ENCODE assay signal across 1 cellular context in the genomic region with DNA sequence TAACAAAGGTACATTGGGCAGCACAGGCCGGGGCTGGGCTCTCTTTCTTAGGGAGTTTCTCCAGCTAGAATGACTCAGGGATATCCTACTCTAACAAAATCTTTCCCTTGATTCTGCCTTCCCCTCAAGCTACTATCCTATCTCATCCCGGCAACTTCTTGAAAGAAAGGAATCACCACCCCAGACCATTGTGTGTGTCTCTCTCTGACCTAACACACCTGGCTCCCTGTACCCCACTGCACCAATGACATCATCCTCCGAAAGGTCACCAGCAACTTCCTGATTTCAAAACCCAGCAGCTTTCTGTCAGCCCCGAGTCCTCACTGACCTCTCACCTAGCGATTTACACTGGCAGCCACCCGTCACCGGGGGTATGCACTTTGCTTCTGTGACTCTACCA.
A peak's percentile ranks its signal among the peaks of the same experiment; 100 is the strongest.
TF ChIP-seq lines count a peak whose summit lies in the region.

No MANE protein-coding gene starts in this region.

TF ChIP-seq in HepG2, 621 proteins besides CTCF, POLR2A, EP300 and RAD21 (continued from another document and continues in another):
- TF ChIP-seq, protein P1, sequence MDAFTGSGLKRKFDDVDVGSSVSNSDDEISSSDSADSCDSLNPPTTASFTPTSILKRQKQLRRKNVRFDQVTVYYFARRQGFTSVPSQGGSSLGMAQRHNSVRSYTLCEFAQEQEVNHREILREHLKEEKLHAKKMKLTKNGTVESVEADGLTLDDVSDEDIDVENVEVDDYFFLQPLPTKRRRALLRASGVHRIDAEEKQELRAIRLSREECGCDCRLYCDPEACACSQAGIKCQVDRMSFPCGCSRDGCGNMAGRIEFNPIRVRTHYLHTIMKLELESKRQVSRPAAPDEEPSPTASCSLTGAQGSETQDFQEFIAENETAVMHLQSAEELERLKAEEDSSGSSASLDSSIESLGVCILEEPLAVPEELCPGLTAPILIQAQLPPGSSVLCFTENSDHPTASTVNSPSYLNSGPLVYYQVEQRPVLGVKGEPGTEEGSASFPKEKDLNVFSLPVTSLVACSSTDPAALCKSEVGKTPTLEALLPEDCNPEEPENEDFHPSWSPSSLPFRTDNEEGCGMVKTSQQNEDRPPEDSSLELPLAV (CRISPR knock-in tag; conservative IDR thresholded peaks at IDR 0.05; ENCODE audit: low read depth) = no peak
- TF ChIP-seq MIER2 (CRISPR knock-in tag; IDR thresholded peaks at IDR 0.05) (no peak), EED (CRISPR knock-in tag; IDR thresholded peaks at IDR 0.05) (no peak), ZNF670 (CRISPR knock-in tag; IDR thresholded peaks at IDR 0.05; ENCODE audit: borderline replicate concordance) (no peak), GABPA (IDR thresholded peaks at IDR 0.05; ENCODE audit: low read depth, low read length) (no peak), GABPA (CRISPR knock-in tag; IDR thresholded peaks at IDR 0.05; ENCODE audit: low read depth) (peak; percentile 64), KLF9 (CRISPR knock-in tag; IDR thresholded peaks at IDR 0.05; ENCODE audit: low read depth) (no peak), TBX3 (IDR thresholded peaks at IDR 0.05; ENCODE audit: borderline replicate concordance) (no peak), ZFP62 (CRISPR knock-in tag; IDR thresholded peaks at IDR 0.05) (no peak), GTF3A (CRISPR knock-in tag; conservative IDR thresholded peaks at IDR 0.05) (no peak), SP5 (CRISPR knock-in tag; IDR thresholded peaks at IDR 0.05; ENCODE audit: borderline replicate concordance, low read depth) (no peak), BORCS8-MEF2B (CRISPR knock-in tag; IDR thresholded peaks at IDR 0.05) (no peak), CREM (IDR thresholded peaks at IDR 0.05) (peak; percentile 45; the same call in 1 of the 2 replicates), CREM (CRISPR knock-in tag; IDR thresholded peaks at IDR 0.05) (no peak), ZNF33B (CRISPR knock-in tag; IDR thresholded peaks at IDR 0.05) (no peak), MATR3 (CRISPR knock-in tag; IDR thresholded peaks at IDR 0.05) (no peak), KMT2B (CRISPR knock-in tag; IDR thresholded peaks at IDR 0.05) (peak; percentile 52; the same call in 1 of the 2 replicates), XRCC5 (optimal IDR thresholded peaks at IDR 0.05; ENCODE audit: low read length) (no peak), ZKSCAN8 (CRISPR knock-in tag; IDR thresholded peaks at IDR 0.05; ENCODE audit: borderline replicate concordance) (0 out of 2 replicates have a peak, but pooled peaks have one; percentile 61), ZNF530 (CRISPR knock-in tag; IDR thresholded peaks at IDR 0.05; ENCODE audit: low read depth) (no peak), ZNF350 (CRISPR knock-in tag; IDR thresholded peaks at IDR 0.05; ENCODE audit: borderline replicate concordance, low read depth) (0 out of 2 replicates have a peak, but pooled peaks have one; percentile 54), PHF21A (CRISPR knock-in tag; IDR thresholded peaks at IDR 0.05) (no peak), KAT7 (CRISPR knock-in tag; IDR thresholded peaks at IDR 0.05; ENCODE audit: borderline replicate concordance) (no peak), YEATS4 (CRISPR knock-in tag; IDR thresholded peaks at IDR 0.05; ENCODE audit: borderline replicate concordance) (no peak)
- TF ChIP-seq, protein P2, sequence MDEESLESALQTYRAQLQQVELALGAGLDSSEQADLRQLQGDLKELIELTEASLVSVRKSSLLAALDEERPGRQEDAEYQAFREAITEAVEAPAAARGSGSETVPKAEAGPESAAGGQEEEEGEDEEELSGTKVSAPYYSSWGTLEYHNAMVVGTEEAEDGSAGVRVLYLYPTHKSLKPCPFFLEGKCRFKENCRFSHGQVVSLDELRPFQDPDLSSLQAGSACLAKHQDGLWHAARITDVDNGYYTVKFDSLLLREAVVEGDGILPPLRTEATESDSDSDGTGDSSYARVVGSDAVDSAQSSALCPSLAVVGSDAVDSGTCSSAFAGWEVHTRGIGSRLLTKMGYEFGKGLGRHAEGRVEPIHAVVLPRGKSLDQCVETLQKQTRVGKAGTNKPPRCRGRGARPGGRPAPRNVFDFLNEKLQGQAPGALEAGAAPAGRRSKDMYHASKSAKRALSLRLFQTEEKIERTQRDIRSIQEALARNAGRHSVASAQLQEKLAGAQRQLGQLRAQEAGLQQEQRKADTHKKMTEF (CRISPR knock-in tag; IDR thresholded peaks at IDR 0.05) = peak; percentile 33; the same call in 1 of the 2 replicates
- TF ChIP-seq, protein P3, sequence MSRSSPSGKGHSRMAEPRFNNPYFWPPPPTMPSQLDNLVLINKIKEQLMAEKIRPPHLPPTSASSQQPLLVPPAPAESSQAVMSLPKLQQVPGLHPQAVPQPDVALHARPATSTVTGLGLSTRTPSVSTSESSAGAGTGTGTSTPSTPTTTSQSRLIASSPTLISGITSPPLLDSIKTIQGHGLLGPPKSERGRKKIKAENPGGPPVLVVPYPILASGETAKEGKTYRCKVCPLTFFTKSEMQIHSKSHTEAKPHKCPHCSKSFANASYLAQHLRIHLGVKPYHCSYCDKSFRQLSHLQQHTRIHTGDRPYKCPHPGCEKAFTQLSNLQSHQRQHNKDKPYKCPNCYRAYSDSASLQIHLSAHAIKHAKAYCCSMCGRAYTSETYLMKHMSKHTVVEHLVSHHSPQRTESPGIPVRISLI (CRISPR knock-in tag; IDR thresholded peaks at IDR 0.05; ENCODE audit: borderline replicate concordance) = no peak
- TF ChIP-seq, protein P4, sequence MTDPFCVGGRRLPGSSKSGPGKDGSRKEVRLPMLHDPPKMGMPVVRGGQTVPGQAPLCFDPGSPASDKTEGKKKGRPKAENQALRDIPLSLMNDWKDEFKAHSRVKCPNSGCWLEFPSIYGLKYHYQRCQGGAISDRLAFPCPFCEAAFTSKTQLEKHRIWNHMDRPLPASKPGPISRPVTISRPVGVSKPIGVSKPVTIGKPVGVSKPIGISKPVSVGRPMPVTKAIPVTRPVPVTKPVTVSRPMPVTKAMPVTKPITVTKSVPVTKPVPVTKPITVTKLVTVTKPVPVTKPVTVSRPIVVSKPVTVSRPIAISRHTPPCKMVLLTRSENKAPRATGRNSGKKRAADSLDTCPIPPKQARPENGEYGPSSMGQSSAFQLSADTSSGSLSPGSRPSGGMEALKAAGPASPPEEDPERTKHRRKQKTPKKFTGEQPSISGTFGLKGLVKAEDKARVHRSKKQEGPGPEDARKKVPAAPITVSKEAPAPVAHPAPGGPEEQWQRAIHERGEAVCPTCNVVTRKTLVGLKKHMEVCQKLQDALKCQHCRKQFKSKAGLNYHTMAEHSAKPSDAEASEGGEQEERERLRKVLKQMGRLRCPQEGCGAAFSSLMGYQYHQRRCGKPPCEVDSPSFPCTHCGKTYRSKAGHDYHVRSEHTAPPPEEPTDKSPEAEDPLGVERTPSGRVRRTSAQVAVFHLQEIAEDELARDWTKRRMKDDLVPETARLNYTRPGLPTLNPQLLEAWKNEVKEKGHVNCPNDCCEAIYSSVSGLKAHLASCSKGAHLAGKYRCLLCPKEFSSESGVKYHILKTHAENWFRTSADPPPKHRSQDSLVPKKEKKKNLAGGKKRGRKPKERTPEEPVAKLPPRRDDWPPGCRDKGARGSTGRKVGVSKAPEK (CRISPR knock-in tag; IDR thresholded peaks at IDR 0.05; ENCODE audit: borderline replicate concordance) = no peak
- TF ChIP-seq, protein P5, sequence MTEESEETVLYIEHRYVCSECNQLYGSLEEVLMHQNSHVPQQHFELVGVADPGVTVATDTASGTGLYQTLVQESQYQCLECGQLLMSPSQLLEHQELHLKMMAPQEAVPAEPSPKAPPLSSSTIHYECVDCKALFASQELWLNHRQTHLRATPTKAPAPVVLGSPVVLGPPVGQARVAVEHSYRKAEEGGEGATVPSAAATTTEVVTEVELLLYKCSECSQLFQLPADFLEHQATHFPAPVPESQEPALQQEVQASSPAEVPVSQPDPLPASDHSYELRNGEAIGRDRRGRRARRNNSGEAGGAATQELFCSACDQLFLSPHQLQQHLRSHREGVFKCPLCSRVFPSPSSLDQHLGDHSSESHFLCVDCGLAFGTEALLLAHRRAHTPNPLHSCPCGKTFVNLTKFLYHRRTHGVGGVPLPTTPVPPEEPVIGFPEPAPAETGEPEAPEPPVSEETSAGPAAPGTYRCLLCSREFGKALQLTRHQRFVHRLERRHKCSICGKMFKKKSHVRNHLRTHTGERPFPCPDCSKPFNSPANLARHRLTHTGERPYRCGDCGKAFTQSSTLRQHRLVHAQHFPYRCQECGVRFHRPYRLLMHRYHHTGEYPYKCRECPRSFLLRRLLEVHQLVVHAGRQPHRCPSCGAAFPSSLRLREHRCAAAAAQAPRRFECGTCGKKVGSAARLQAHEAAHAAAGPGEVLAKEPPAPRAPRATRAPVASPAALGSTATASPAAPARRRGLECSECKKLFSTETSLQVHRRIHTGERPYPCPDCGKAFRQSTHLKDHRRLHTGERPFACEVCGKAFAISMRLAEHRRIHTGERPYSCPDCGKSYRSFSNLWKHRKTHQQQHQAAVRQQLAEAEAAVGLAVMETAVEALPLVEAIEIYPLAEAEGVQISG (CRISPR knock-in tag; IDR thresholded peaks at IDR 0.05) = 0 out of 2 replicates have a peak, but pooled peaks have one; percentile 20
- TF ChIP-seq, protein P6, sequence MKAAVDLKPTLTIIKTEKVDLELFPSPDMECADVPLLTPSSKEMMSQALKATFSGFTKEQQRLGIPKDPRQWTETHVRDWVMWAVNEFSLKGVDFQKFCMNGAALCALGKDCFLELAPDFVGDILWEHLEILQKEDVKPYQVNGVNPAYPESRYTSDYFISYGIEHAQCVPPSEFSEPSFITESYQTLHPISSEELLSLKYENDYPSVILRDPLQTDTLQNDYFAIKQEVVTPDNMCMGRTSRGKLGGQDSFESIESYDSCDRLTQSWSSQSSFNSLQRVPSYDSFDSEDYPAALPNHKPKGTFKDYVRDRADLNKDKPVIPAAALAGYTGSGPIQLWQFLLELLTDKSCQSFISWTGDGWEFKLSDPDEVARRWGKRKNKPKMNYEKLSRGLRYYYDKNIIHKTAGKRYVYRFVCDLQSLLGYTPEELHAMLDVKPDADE (CRISPR knock-in tag; IDR thresholded peaks at IDR 0.05) = no peak
- TF ChIP-seq, protein P7, sequence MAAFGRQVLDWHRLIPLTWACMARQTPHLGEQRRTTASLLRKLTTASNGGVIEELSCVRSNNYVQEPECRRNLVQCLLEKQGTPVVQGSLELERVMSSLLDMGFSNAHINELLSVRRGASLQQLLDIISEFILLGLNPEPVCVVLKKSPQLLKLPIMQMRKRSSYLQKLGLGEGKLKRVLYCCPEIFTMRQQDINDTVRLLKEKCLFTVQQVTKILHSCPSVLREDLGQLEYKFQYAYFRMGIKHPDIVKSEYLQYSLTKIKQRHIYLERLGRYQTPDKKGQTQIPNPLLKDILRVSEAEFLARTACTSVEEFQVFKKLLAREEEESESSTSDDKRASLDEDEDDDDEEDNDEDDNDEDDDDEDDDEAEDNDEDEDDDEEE (CRISPR knock-in tag; IDR thresholded peaks at IDR 0.05) = no peak
- TF ChIP-seq, protein P8, sequence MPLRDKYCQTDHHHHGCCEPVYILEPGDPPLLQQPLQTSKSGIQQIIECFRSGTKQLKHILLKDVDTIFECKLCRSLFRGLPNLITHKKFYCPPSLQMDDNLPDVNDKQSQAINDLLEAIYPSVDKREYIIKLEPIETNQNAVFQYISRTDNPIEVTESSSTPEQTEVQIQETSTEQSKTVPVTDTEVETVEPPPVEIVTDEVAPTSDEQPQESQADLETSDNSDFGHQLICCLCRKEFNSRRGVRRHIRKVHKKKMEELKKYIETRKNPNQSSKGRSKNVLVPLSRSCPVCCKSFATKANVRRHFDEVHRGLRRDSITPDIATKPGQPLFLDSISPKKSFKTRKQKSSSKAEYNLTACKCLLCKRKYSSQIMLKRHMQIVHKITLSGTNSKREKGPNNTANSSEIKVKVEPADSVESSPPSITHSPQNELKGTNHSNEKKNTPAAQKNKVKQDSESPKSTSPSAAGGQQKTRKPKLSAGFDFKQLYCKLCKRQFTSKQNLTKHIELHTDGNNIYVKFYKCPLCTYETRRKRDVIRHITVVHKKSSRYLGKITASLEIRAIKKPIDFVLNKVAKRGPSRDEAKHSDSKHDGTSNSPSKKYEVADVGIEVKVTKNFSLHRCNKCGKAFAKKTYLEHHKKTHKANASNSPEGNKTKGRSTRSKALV (CRISPR knock-in tag; IDR thresholded peaks at IDR 0.05) = no peak
- TF ChIP-seq, protein P9, sequence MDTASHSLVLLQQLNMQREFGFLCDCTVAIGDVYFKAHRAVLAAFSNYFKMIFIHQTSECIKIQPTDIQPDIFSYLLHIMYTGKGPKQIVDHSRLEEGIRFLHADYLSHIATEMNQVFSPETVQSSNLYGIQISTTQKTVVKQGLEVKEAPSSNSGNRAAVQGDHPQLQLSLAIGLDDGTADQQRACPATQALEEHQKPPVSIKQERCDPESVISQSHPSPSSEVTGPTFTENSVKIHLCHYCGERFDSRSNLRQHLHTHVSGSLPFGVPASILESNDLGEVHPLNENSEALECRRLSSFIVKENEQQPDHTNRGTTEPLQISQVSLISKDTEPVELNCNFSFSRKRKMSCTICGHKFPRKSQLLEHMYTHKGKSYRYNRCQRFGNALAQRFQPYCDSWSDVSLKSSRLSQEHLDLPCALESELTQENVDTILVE (CRISPR knock-in tag; IDR thresholded peaks at IDR 0.05) = no peak
- TF ChIP-seq, protein P10, sequence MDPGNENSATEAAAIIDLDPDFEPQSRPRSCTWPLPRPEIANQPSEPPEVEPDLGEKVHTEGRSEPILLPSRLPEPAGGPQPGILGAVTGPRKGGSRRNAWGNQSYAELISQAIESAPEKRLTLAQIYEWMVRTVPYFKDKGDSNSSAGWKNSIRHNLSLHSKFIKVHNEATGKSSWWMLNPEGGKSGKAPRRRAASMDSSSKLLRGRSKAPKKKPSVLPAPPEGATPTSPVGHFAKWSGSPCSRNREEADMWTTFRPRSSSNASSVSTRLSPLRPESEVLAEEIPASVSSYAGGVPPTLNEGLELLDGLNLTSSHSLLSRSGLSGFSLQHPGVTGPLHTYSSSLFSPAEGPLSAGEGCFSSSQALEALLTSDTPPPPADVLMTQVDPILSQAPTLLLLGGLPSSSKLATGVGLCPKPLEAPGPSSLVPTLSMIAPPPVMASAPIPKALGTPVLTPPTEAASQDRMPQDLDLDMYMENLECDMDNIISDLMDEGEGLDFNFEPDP (CRISPR knock-in tag; conservative IDR thresholded peaks at IDR 0.05) = no peak
- TF ChIP-seq, protein P11, sequence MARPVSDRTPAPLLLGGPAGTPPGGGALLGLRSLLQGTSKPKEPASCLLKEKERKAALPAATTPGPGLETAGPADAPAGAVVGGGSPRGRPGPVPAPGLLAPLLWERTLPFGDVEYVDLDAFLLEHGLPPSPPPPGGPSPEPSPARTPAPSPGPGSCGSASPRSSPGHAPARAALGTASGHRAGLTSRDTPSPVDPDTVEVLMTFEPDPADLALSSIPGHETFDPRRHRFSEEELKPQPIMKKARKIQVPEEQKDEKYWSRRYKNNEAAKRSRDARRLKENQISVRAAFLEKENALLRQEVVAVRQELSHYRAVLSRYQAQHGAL (CRISPR knock-in tag; IDR thresholded peaks at IDR 0.05; ENCODE audit: not compliant biosample characterization) = no peak
- TF ChIP-seq, protein P12, sequence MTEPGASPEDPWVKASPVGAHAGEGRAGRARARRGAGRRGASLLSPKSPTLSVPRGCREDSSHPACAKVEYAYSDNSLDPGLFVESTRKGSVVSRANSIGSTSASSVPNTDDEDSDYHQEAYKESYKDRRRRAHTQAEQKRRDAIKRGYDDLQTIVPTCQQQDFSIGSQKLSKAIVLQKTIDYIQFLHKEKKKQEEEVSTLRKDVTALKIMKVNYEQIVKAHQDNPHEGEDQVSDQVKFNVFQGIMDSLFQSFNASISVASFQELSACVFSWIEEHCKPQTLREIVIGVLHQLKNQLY (CRISPR knock-in tag; IDR thresholded peaks at IDR 0.05) = no peak
